Comparison of ENCODE assay signal across 21 cellular contexts in genomic region chr1:75539230-75540116, GRCh38.
DNase-seq lines count a peak whose midpoint lies in the region; ATAC-seq, FAIRE-seq and TF ChIP-seq lines count a peak whose summit lies in the region.
"Had no signal": no experiment of that assay in that cellular context is flagged by ENCODE, and none has a peak within 500 bp of the region (broad histone marks: within the 10 kb centered on the region; RNA-seq: fewer than 3 reads in every experiment).

No MANE protein-coding gene starts in this region.

- TF ChIP-seq CTCF in A549 (IDR thresholded peaks at IDR 0.05), result no peak
- no peak for TF ChIP-seq CTCF in epithelial cell of proximal tubule (conservative IDR thresholded peaks at IDR 0.05; ENCODE audit: low read depth, low read length)
- TF ChIP-seq CTCF in left lung (IDR thresholded peaks at IDR 0.05), result no peak

- TF ChIP-seq EP300 in A549 (IDR thresholded peaks at IDR 0.05), result no peak

- no peak for TF ChIP-seq RAD21 in A549 (conservative IDR thresholded peaks at IDR 0.05 in 1 of 2, IDR thresholded peaks at IDR 0.05 in 1 of 2)

- H3K36me3 ChIP-seq in left lung, result no peaks in the 10 kb centered on the region
- H3K36me3 ChIP-seq: esophagus muscularis mucosa had no signal

- no peak overlapping the region for H3K27ac ChIP-seq in A549
- H3K27ac ChIP-seq in left lung, result no peak overlapping the region
- H3K27ac ChIP-seq: esophagus muscularis mucosa, psoas muscle had no signal

- no peaks in the 10 kb centered on the region for H3K4me1 ChIP-seq in A549
- no peaks in the 10 kb centered on the region for H3K4me1 ChIP-seq in left lung
- H3K4me1 ChIP-seq: psoas muscle had no signal

- WGBS in A549 (ENCODE audit: missing lambda C conversion rate), result 17% methylated on average over 6 of the region's 6 CpGs

- POLR2A ChIA-PET in A549 (lab: Yijun Ruan, JAX), result no interaction called here

- H3K4me3 ChIP-seq in A549 (no peak overlapping the region), epithelial cell of proximal tubule (ENCODE audit: low read depth, low read length) (no peak overlapping the region), left lung (no peak overlapping the region)
- H3K4me3 ChIP-seq: esophagus muscularis mucosa, psoas muscle had no signal

- intact Hi-C loops in left lung (cut with DNase I) (no loop called here), left colon (cut with DNase I, micrococcal nuclease) (no loop called here)

- DNase-seq in A549 (ENCODE audit: low read depth in 1 of 2, low spot score in 1 of 2) (peak in 1 of 2 experiments; percentile 7), RKO (ENCODE audit: low spot score) (peak; percentile 19), epithelial cell of proximal tubule (ENCODE audit: low read depth) (peak; percentile 89), left lung (no peak), RPMI8226 (no peak), left colon (no peak), GM19239 (ENCODE audit: insufficient read length, low spot score) (no peak)
- DNase-seq: activated CD4-positive, alpha-beta T cell treated with anti-CD3 and anti-CD28 coated beads for 4 hours; activated CD8-positive, alpha-beta memory T cell treated with anti-CD3 and anti-CD28 coated beads, Interleukin-2, amount 10 ng/mL, durations not matched to agents 7 days and 5 days; DMS53; HFFc6; immature natural killer cell; KG1; natural killer cell; NCI-H1092; psoas muscle; stimulated activated CD4-positive, alpha-beta T cell treated with anti-CD3 and anti-CD28 coated beads, Interleukin-4, amount 100 ng/mL, for 4 hours had no signal

- no peak for TF ChIP-seq POLR2A in A549 (IDR thresholded peaks at IDR 0.05; ENCODE audit: low read length)

- H3K27me3 ChIP-seq in left lung, result no peaks in the 10 kb centered on the region
- H3K27me3 ChIP-seq: esophagus muscularis mucosa had no signal

- H3K4me2 ChIP-seq in A549, result peak overlapping the region; percentile 23; the same call in 1 of the 3 replicates

- H3K9me3 ChIP-seq in A549 (no peaks in the 10 kb centered on the region), left lung (no peaks in the 10 kb centered on the region)
- H3K9me3 ChIP-seq: esophagus muscularis mucosa, psoas muscle had no signal

- CTCF ChIA-PET in A549 (lab: Yijun Ruan, JAX), result no interaction called here

- FAIRE-seq in A549 (lab: Jason Lieb, UNC), result no peak
- FAIRE-seq in GM19239 (lab: Jason Lieb, UNC), result no peak
- FAIRE-seq: GM12891, TTC549 had no signal

- ATAC-seq in A549, result no peak
- ATAC-seq in left lung, result peak; percentile 45
- ATAC-seq in left colon, result no peak
- ATAC-seq in HG02840 (IDR thresholded peaks at IDR 0.05; ENCODE audit: low FRiP score, unreplicated experiment), result no peak
- ATAC-seq: activated CD8-positive, alpha-beta memory T cell treated with anti-CD3 and anti-CD28 coated beads, Interleukin-2, amount 10 ng/mL, durations not matched to agents 7 days and 5 days; natural killer cell; psoas muscle had no signal

TF ChIP-seq in A549, 52 proteins besides CTCF, POLR2A, EP300 and RAD21:
- no peak for TF ChIP-seq HDAC2 (IDR thresholded peaks at IDR 0.05)
- TF ChIP-seq HMGXB4 (CRISPR knock-in tag; IDR thresholded peaks at IDR 0.05; ENCODE audit: borderline replicate concordance), result no peak
- no peak for TF ChIP-seq NFE2L2 (conservative IDR thresholded peaks at IDR 0.05; ENCODE audit: low read length)
TF ChIP-seq in A549: peak in this region for 0.

Comparison
In these comparisons a context has a peak if more than half of its experiments do, and no peak if none do; other contexts are left out.
1. DNase-seq: peak in RKO (single experiment) and epithelial cell of proximal tubule (single experiment); none in left lung (0 of 2), RPMI8226 (single experiment), left colon (0 of 2) and GM19239 (single experiment).